Comparison of ENCODE assay signal across 8 cellular contexts in genomic region chr3:128489860-128490649, GRCh38. TPM values are rescaled to one million over a fixed set of nuclear protein-coding genes. Genes with fewer than 3 reads are reported as not detected.
A peak's percentile ranks its signal among the peaks of the same experiment; 100 is the strongest.
DNase-seq lines count a peak whose midpoint lies in the region; ATAC-seq and TF ChIP-seq lines count a peak whose summit lies in the region.

No MANE protein-coding gene starts in this region.

- TF ChIP-seq EP300 in upper lobe of left lung (IDR thresholded peaks at IDR 0.05) = no peak

- no peak for TF ChIP-seq POLR2A in upper lobe of left lung (IDR thresholded peaks at IDR 0.05)

- H3K27ac Mint-ChIP-seq in chondrocyte (ENCODE audit: unreplicated experiment) = no peak overlapping the region

- peaks cover 25% of the 10 kb centered on the region for H3K4me1 Mint-ChIP-seq in chondrocyte (ENCODE audit: low read depth)

- peak; percentile 40 for DNase-seq in NCI-H2227 (lab: John Stamatoyannopoulos, UW; ENCODE audit: unreplicated experiment)
- DNase-seq in NCI-H2227 treated with DMSO at 0.1 percent for 48 hours (lab: John Stamatoyannopoulos, UW) = no peak
- DNase-seq in NCI-H69 (lab: John Stamatoyannopoulos, UW) = peak; percentile 75
- peak; percentile 71 for DNase-seq in chondrocyte (ENCODE audit: low spot score)
- DNase-seq in lung microvascular endothelial cell (ENCODE audit: low read depth in 2 of 2) = peak; percentile 75 to 80
- DNase-seq in upper lobe of left lung = peak in 1 of 2 donors; percentile 87
- no peak for DNase-seq in stimulated activated CD4-positive, alpha-beta T cell treated with anti-CD3 and anti-CD28 coated beads, Interleukin-12 subunit alpha, Interleukin-12 subunit beta, amount 100 ng/mL, for 4 hours

- TF ChIP-seq CTCF in chondrocyte (IDR thresholded peaks at IDR 0.05) (peak; percentile 38), upper lobe of left lung (IDR thresholded peaks at IDR 0.05) (no peak)

- peaks cover 40 to 70% (median 54%) of the 10 kb centered on the region in 4 donors for H3K4me1 ChIP-seq in upper lobe of left lung

- no peaks in the 10 kb centered on the region for H3K9me3 Mint-ChIP-seq in chondrocyte (ENCODE audit: low read depth)

- H3K27me3 ChIP-seq in upper lobe of left lung = peaks cover 0 to 87% (median 61%) of the 10 kb centered on the region in 4 donors

- H3K27me3 Mint-ChIP-seq in chondrocyte (ENCODE audit: low read depth) = peaks cover 63% of the 10 kb centered on the region

- no peaks in the 10 kb centered on the region for H3K36me3 Mint-ChIP-seq in chondrocyte (ENCODE audit: low read depth)

- H3K4me3 Mint-ChIP-seq in chondrocyte (ENCODE audit: unreplicated experiment) = peak overlapping the region; percentile 63

- peak overlapping the region; percentile 89 to 94 (median 90) for H3K27ac ChIP-seq in upper lobe of left lung

- H3K36me3 ChIP-seq in upper lobe of left lung = peaks cover 0 to 28% (median 5%) of the 10 kb centered on the region in 4 donors

- no peaks in the 10 kb centered on the region for H3K9me3 ChIP-seq in upper lobe of left lung

- H3K4me3 ChIP-seq in upper lobe of left lung = peak overlapping the region; percentile 26 to 69 (median 58)

- 3% methylated on average over 25 to 62 of the region's 69 CpGs for WGBS in upper lobe of left lung, 2 donors

- ATAC-seq in upper lobe of left lung (ENCODE audit: low FRiP score in 2 of 2) (no peak), GM21576 (IDR thresholded peaks at IDR 0.05; ENCODE audit: unreplicated experiment) (no peak)

RNA-seq across cellular contexts. Expression of gene GATA2, which starts 2.9 kb away (rescaled TPM):
- total RNA-seq in chondrocyte (0.10 to 0.44 TPM in 2 of 3 replicates, not detected in the other), lung microvascular endothelial cell (7.8 and 11.3 TPM in 2 replicates), upper lobe of left lung (10 to 100 TPM; 17.8 to 97.0 (median 63.0) TPM)

RNA-seq across cellular contexts. Expression of gene DNAJB8, which starts 23.4 kb away (rescaled TPM):
- total RNA-seq in chondrocyte (not detected in 3 replicates), lung microvascular endothelial cell (not detected in 2 replicates), upper lobe of left lung (not detected)

Comparison
In these comparisons a context has a peak if more than half of its experiments do, and no peak if none do; other contexts are left out.
1. DNase-seq: peak in NCI-H2227 (single experiment), NCI-H69 (single experiment), chondrocyte (single experiment) and lung microvascular endothelial cell (2 of 2); none in NCI-H2227 treated with DMSO at 0.1 percent for 48 hours (single experiment) and stimulated activated CD4-positive, alpha-beta T cell treated with anti-CD3 and anti-CD28 coated beads, Interleukin-12 subunit alpha, Interleukin-12 subunit beta, amount 100 ng/mL, for 4 hours (single experiment).